14 cellular contexts compared by ENCODE assay signal in the genomic region with DNA sequence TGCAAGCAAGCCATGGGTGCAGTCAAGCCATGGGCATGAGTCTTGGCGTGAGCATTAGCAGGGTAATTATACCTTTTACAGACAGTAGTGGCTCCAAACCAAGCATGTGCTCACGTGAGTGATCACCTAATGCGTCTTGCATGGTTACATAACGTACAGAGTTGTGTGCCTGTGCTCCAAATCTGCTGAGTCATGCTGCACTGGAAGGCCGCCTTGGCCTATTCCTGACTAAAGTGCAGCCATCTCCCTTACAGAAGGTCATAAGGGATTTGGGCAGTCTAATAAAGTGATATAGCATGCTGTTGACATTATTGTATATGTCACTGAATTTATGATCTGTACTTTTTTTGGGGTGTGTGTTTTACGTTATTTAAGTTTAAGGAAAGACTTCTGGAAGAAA.
DNase-seq lines count a peak whose midpoint lies in the region; ATAC-seq and TF ChIP-seq lines count a peak whose summit lies in the region.
"Had no signal": no experiment of that assay in that cellular context is flagged by ENCODE, and none has a peak within 500 bp of the region (broad histone marks: within the 10 kb centered on the region; RNA-seq: fewer than 3 reads in every experiment).

No MANE protein-coding gene starts in this region.

- ATAC-seq in HG02884 (IDR thresholded peaks at IDR 0.05; ENCODE audit: unreplicated experiment) (no peak), HG02973 (IDR thresholded peaks at IDR 0.05; ENCODE audit: unreplicated experiment) (no peak)

- H3K27ac Mint-ChIP-seq in glutamatergic neuron (ENCODE audit: unreplicated experiment) (no peak overlapping the region), nephron (peak overlapping the region in 2 of 3 experiments; percentile 8 to 58)
- no peak overlapping the region for H3K27ac Mint-ChIP-seq in activated naive CD4-positive, alpha-beta T cell treated with anti-CD3 and anti-CD28 coated beads, Interleukin-2, amount 10 ng/mL, durations not matched to agents 7 days and 5 days
- H3K27ac Mint-ChIP-seq: activated T-helper 2 cell treated with anti-CD3 and anti-CD28 coated beads, Interferon-gamma antibody, Interleukin-2, Interleukin-4, amounts not matched to agents 10 μg/mL and 5 μg/mL and 100 μg/mL, durations not matched to agents 14 hours and 24 hours and 36 hours; stimulated activated naive CD8-positive, alpha-beta T cell treated with anti-CD3 and anti-CD28 coated beads, Interleukin-15, Interleukin-2, amounts not matched to agents 100 ng/mL and 50 ng/mL, for 24 hours had no signal

- H3K36me3 Mint-ChIP-seq in glutamatergic neuron (ENCODE audit: unreplicated experiment) (no peaks in the 10 kb centered on the region), nephron (ENCODE audit: low read depth) (peaks cover 9% of the 10 kb centered on the region)
- no peaks in the 10 kb centered on the region for H3K36me3 Mint-ChIP-seq in activated naive CD4-positive, alpha-beta T cell treated with anti-CD3 and anti-CD28 coated beads, Interleukin-2, amount 10 ng/mL, durations not matched to agents 7 days and 5 days

- peak; percentile 78 for DNase-seq in Caki2 (ENCODE audit: low read depth)
- peak; percentile 20 for DNase-seq in RPMI7951 (ENCODE audit: low read depth)
- DNase-seq in glutamatergic neuron = peak; percentile 36
- no peak for DNase-seq in NCI-H1092 treated with DMSO at 0.1 percent for 48 hours (lab: John Stamatoyannopoulos, UW)
- DNase-seq in activated naive CD4-positive, alpha-beta T cell treated with anti-CD3 and anti-CD28 coated beads, Interleukin-2, amount 10 ng/mL, durations not matched to agents 7 days and 5 days = no peak
- DNase-seq: brain microvascular endothelial cell, MM.1S, NCI-H2227 treated with DMSO at 0.1 percent for 48 hours, retina had no signal

- H3K9me3 Mint-ChIP-seq in glutamatergic neuron (ENCODE audit: unreplicated experiment) (peaks cover 4% of the 10 kb centered on the region), nephron (no peaks in the 10 kb centered on the region)
- peaks cover 7% of the 10 kb centered on the region for H3K9me3 Mint-ChIP-seq in activated naive CD4-positive, alpha-beta T cell treated with anti-CD3 and anti-CD28 coated beads, Interleukin-2, amount 10 ng/mL, durations not matched to agents 7 days and 5 days
- H3K9me3 Mint-ChIP-seq: activated T-helper 2 cell treated with anti-CD3 and anti-CD28 coated beads, Interferon-gamma antibody, Interleukin-2, Interleukin-4, amounts not matched to agents 10 μg/mL and 5 μg/mL and 100 μg/mL, durations not matched to agents 14 hours and 24 hours and 36 hours had no signal

- TF ChIP-seq CTCF in glutamatergic neuron (IDR thresholded peaks at IDR 0.05; ENCODE audit: partially characterized antibody, unreplicated experiment) (no peak), nephron (IDR thresholded peaks at IDR 0.05; ENCODE audit: unreplicated experiment in 3 of 3) (no peak)

- CTCF ChIA-PET in activated naive CD4-positive, alpha-beta T cell treated with anti-CD3 and anti-CD28 coated beads, Interleukin-2, amount 10 ng/mL, durations not matched to agents 7 days and 5 days (lab: Charles Lee) = no interaction called here

- H3K4me1 Mint-ChIP-seq in glutamatergic neuron (ENCODE audit: low read depth, unreplicated experiment) (peaks cover 13% of the 10 kb centered on the region), nephron (peaks cover 23% of the 10 kb centered on the region)
- no peaks in the 10 kb centered on the region for H3K4me1 Mint-ChIP-seq in activated naive CD4-positive, alpha-beta T cell treated with anti-CD3 and anti-CD28 coated beads, Interleukin-2, amount 10 ng/mL, durations not matched to agents 7 days and 5 days

- in situ Hi-C loops in Caki2 (cut with HindIII; ENCODE audit: low pct_unique_long_range_greater_than_20kb, low sequenced_read_pairs) = no loop called here

- H3K4me3 Mint-ChIP-seq in glutamatergic neuron (ENCODE audit: unreplicated experiment) (no peak overlapping the region), nephron (no peak overlapping the region)
- H3K4me3 Mint-ChIP-seq in activated naive CD4-positive, alpha-beta T cell treated with anti-CD3 and anti-CD28 coated beads, Interleukin-2, amount 10 ng/mL, durations not matched to agents 7 days and 5 days = no peak overlapping the region
- H3K4me3 Mint-ChIP-seq: stimulated activated naive CD8-positive, alpha-beta T cell treated with anti-CD3 and anti-CD28 coated beads, Interleukin-15, Interleukin-2, amounts not matched to agents 100 ng/mL and 50 ng/mL, for 24 hours had no signal

- H3K27me3 Mint-ChIP-seq in glutamatergic neuron (ENCODE audit: unreplicated experiment) (no peaks in the 10 kb centered on the region), nephron (ENCODE audit: low read depth) (no peaks in the 10 kb centered on the region)
- H3K27me3 Mint-ChIP-seq in activated naive CD4-positive, alpha-beta T cell treated with anti-CD3 and anti-CD28 coated beads, Interleukin-2, amount 10 ng/mL, durations not matched to agents 7 days and 5 days = no peaks in the 10 kb centered on the region

Comparison
In these comparisons a context has a peak if more than half of its experiments do, and no peak if none do; other contexts are left out.
1. DNase-seq: peak in Caki2 (single experiment), RPMI7951 (single experiment) and glutamatergic neuron (single experiment); none in NCI-H1092 treated with DMSO at 0.1 percent for 48 hours (single experiment) and activated naive CD4-positive, alpha-beta T cell treated with anti-CD3 and anti-CD28 coated beads, Interleukin-2, amount 10 ng/mL, durations not matched to agents 7 days and 5 days (single experiment).
2. H3K27ac Mint-ChIP-seq: peak in nephron (2 of 3); none in glutamatergic neuron (single experiment) and activated naive CD4-positive, alpha-beta T cell treated with anti-CD3 and anti-CD28 coated beads, Interleukin-2, amount 10 ng/mL, durations not matched to agents 7 days and 5 days (single experiment).